ENCODE assay signal across 16 cellular contexts in the genomic region with DNA sequence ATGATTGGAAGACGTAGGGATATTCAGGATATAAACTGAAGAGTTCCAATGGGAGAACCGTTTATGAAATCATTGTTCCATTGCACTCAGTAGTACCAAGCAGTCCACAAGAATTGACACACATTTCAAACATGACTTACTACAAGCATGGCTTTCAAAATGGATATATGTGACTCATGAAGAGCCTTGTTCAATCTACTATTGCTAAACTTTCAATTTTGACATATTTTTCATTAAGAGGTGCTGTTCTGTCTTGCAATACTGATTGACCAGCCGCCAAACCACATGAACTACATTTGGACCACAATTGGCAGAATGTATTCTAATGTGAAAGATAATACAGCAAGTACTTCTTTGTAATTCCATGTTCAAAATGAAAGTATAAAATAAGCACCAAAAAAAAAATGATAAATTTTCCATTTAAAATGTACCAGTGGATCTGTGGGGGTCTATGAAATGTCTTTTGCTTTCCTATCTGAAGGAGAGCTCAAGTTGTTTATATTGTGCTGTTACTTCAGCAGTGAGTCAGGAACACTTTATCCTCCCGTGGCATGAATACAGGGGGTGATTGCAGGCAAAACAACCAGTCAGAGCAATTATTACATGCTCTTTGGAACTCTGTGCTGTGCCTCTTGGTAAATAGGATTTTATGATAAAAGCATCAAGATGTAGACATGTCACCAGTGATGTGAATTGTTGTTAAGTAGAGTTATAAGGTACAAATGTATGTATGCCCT.
DNase-seq lines count a peak whose midpoint lies in the region; ATAC-seq and TF ChIP-seq lines count a peak whose summit lies in the region.
"Had no signal": no experiment of that assay in that cellular context is flagged by ENCODE, and none has a peak within 500 bp of the region (broad histone marks: within the 10 kb centered on the region; RNA-seq: fewer than 3 reads in every experiment).

No MANE protein-coding gene starts in this region.

- peaks cover 3% of the 10 kb centered on the region for H3K9me3 ChIP-seq in mammary epithelial cell (replicated peaks; ENCODE audit: insufficient read depth, low read length)
- peaks cover 0 to 5% (median 0%) of the 10 kb centered on the region in 4 donors for H3K9me3 ChIP-seq in stomach
- peaks cover 0 to 14% (median 6%) of the 10 kb centered on the region in 8 donors for H3K9me3 ChIP-seq in spleen
- H3K9me3 ChIP-seq: prostate gland had no signal

- no peaks in the 10 kb centered on the region for H3K27me3 ChIP-seq in mammary epithelial cell (ENCODE audit: insufficient read depth, low read length)
- H3K27me3 ChIP-seq in stomach: no peaks in the 10 kb centered on the region
- no peaks in the 10 kb centered on the region for H3K27me3 ChIP-seq in spleen (replicated peaks in 1 of 7)
- H3K27me3 ChIP-seq: dorsolateral prefrontal cortex had no signal

- CTCF ChIA-PET in mammary epithelial cell (lab: Charles Lee; ENCODE audit: low non-redundant PET): no interaction called here

- no peak for ATAC-seq in HG03565 (IDR thresholded peaks at IDR 0.05; ENCODE audit: unreplicated experiment)

- H3K4me1 ChIP-seq in mammary epithelial cell (ENCODE audit: insufficient read depth, low read length) (no peaks in the 10 kb centered on the region), stomach (peaks cover 0 to 47% (median 22%) of the 10 kb centered on the region in 4 donors), spleen (no peaks in the 10 kb centered on the region)
- H3K4me1 ChIP-seq: prostate gland had no signal

- TF ChIP-seq EP300 in stomach (IDR thresholded peaks at IDR 0.05): no peak

- TF ChIP-seq POLR2A in stomach (IDR thresholded peaks at IDR 0.05) (no peak), spleen (IDR thresholded peaks at IDR 0.05) (no peak)

- no TSS peak for BruUV-seq in mammary epithelial cell (replicated peaks; lab: Mats Ljungman, UMichigan)

- WGBS in mammary epithelial cell (ENCODE audit: low coverage, missing lambda C conversion rate): 20% methylated on average over 4 of the region's 4 CpGs
- WGBS in stomach, 5 donors: 45 to 73% (median 46%) methylated on average over 4 of the region's 4 CpGs
- 55 to 84% (median 71%) methylated on average over 4 of the region's 4 CpGs for WGBS in spleen, 5 donors

- DNase-seq in HT1080 (ENCODE audit: low read depth) (peak; percentile 25), mammary epithelial cell (peak; percentile 73), kidney glomerular epithelial cell (lab: John Stamatoyannopoulos, UW) (peak; percentile 30), stomach (no peak), posterior cingulate gyrus (no peak), spleen (no peak), NCI-H2029 (lab: John Stamatoyannopoulos, UW) (no peak)
- DNase-seq: activated naive CD8-positive, alpha-beta T cell treated with anti-CD3 and anti-CD28 coated beads, Interleukin-2, amount 10 ng/mL, durations not matched to agents 7 days and 5 days; Calu3; dorsolateral prefrontal cortex; hippocampal formation; NCI-H1417 treated with DMSO at 0.1 percent for 48 hours; NCI-H748 treated with DMSO at 0.1 percent for 48 hours had no signal

- dilution Hi-C loops in mammary epithelial cell (cut with HindIII; ENCODE audit: low sequenced_read_pairs): no loop called here

- peak overlapping the region; percentile 46 for H3K4me2 ChIP-seq in mammary epithelial cell (ENCODE audit: insufficient read depth, low read depth, low read length)

- H3K4me3 ChIP-seq in mammary epithelial cell (replicated peaks in 1 of 3; ENCODE audit: insufficient read depth in 1 of 3, low read depth in 2 of 3, low read length in 3 of 3): no peak overlapping the region
- H3K4me3 ChIP-seq in stomach: no peak overlapping the region
- H3K4me3 ChIP-seq in spleen: no peak overlapping the region
- H3K4me3 ChIP-seq: dorsolateral prefrontal cortex, prostate gland had no signal

- H3K27ac ChIP-seq in mammary epithelial cell (ENCODE audit: insufficient read depth, low read depth, low read length): no peak overlapping the region
- H3K27ac ChIP-seq in stomach: peak overlapping the region in 4 of 5 donors; percentile 42 to 71 (median 60)
- H3K27ac ChIP-seq in spleen: no peak overlapping the region
- H3K27ac ChIP-seq: prostate gland, VCaP had no signal

- H3K79me2 ChIP-seq in mammary epithelial cell (ENCODE audit: insufficient read depth, low read length): no peaks in the 10 kb centered on the region

- TF ChIP-seq CTCF in mammary epithelial cell (conservative IDR thresholded peaks at IDR 0.05 in 1 of 2, IDR thresholded peaks at IDR 0.05 in 1 of 2; ENCODE audit: extremely low read depth in 1 of 2, insufficient read depth in 1 of 2, low read depth in 1 of 2, low read length in 2 of 2) (no peak), stomach (IDR thresholded peaks at IDR 0.05) (no peak), spleen (IDR thresholded peaks at IDR 0.05 in 8 of 11, conservative IDR thresholded peaks at IDR 0.05 in 3 of 11) (no peak)

- H2AFZ ChIP-seq in mammary epithelial cell (ENCODE audit: low read depth, low read length): no peak overlapping the region

- in situ Hi-C loops in mammary epithelial cell (cut with MboI; ENCODE audit: low sequenced_read_pairs in 2 of 2): no loop called here

- H3K36me3 ChIP-seq in mammary epithelial cell (ENCODE audit: insufficient read depth, low read length) (no peaks in the 10 kb centered on the region), stomach (no peaks in the 10 kb centered on the region), spleen (no peaks in the 10 kb centered on the region)
- H3K36me3 ChIP-seq: prostate gland had no signal

- H3K9ac ChIP-seq in mammary epithelial cell (ENCODE audit: insufficient read depth, low read length): no peak overlapping the region

- intact Hi-C loops in mammary epithelial cell (cut with micrococcal nuclease) (no loop called here), stomach (cut with DNase I; ENCODE audit: low total_unique reads) (no loop called here), posterior cingulate gyrus (cut with DNase I) (no loop called here), spleen (cut with DNase I; ENCODE audit: low total_unique reads) (no loop called here)

- H4K20me1 ChIP-seq in mammary epithelial cell (ENCODE audit: insufficient read depth, low read length): no peaks in the 10 kb centered on the region

Comparison
In these comparisons a context has a peak if more than half of its experiments do, and no peak if none do; other contexts are left out.
1. DNase-seq: peak in HT1080 (single experiment), mammary epithelial cell (single experiment) and kidney glomerular epithelial cell (single experiment); none in stomach (single experiment), posterior cingulate gyrus (0 of 10), spleen (single experiment) and NCI-H2029 (single experiment).
2. H3K27ac ChIP-seq: peak in stomach (4 of 5); none in mammary epithelial cell (single experiment) and spleen (0 of 8).